In the genomic region with DNA sequence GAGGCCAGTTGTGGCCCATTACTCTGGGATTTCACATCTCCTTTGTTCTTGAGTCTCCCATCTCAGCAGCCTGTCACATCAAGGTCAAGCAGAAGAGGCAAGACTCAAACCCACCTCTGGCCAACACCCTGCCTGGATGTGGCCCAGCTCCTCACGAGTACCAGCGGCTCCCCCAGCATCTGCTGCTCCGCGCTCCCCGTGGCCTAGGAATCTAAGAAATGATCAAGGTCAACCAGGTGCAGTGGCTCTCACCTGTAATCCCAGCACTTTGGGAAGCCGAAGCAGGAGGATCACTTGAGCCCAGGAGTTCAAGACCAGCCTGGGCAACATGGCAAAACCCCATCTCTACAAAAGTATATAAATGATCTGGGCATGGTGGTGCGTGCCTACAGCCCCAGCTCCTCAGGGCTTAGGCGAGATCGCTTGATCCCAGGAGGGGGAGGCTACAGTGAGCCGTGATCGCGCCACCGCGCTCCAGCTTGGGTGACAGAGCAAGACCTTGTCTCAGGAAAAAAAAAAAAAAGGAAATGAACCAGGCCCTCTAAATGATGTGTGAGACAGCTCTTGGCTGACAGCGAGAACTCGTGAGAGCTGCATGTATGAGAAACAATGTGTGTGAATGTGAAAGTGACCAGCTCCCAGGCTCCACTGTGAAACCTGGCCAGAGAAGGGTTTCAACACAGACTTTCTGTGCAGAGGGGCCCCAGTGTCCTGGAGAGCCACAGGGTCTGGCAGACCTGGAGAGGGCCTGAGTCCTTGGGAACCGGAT, we compare ENCODE assay signal across 11 cellular contexts.
DNase-seq lines count a peak whose midpoint lies in the region; ATAC-seq and TF ChIP-seq lines count a peak whose summit lies in the region.
"Had no signal": no experiment of that assay in that cellular context is flagged by ENCODE, and none has a peak within 500 bp of the region (broad histone marks: within the 10 kb centered on the region; RNA-seq: fewer than 3 reads in every experiment).

No MANE protein-coding gene starts in this region.

- no peak for TF ChIP-seq CTCF in AG09309 (IDR thresholded peaks at IDR 0.05; ENCODE audit: control insufficient read depth, insufficient read depth, low read depth, low read length, missing control alignments)
- no peak for TF ChIP-seq CTCF in activated CD8-positive, alpha-beta T cell treated with anti-CD3 and anti-CD28 coated beads for 36 hours (IDR thresholded peaks at IDR 0.05)

- peak; percentile 67 for ATAC-seq in GM19452 (IDR thresholded peaks at IDR 0.05; ENCODE audit: unreplicated experiment)
- no peak for ATAC-seq in GM19455 (IDR thresholded peaks at IDR 0.05; ENCODE audit: unreplicated experiment)
- ATAC-seq in activated CD8-positive, alpha-beta T cell treated with anti-CD3 and anti-CD28 coated beads for 36 hours = no peak

- H3K4me3 Mint-ChIP-seq in activated CD8-positive, alpha-beta T cell treated with anti-CD3 and anti-CD28 coated beads for 36 hours = no peak overlapping the region

- H3K4me3 ChIP-seq in AG09309 (ENCODE audit: control insufficient read depth, low read depth, low read length) = no peak overlapping the region
- H3K4me3 ChIP-seq: SJSA1 had no signal

- H3K27ac Mint-ChIP-seq in activated CD8-positive, alpha-beta T cell treated with anti-CD3 and anti-CD28 coated beads for 36 hours = no peak overlapping the region

- H3K4me1 Mint-ChIP-seq in activated CD8-positive, alpha-beta T cell treated with anti-CD3 and anti-CD28 coated beads for 36 hours (ENCODE audit: low read depth) = peaks cover 2% of the 10 kb centered on the region

- no peaks in the 10 kb centered on the region for H3K27me3 Mint-ChIP-seq in activated CD8-positive, alpha-beta T cell treated with anti-CD3 and anti-CD28 coated beads for 36 hours

- no peaks in the 10 kb centered on the region for H3K9me3 Mint-ChIP-seq in activated CD8-positive, alpha-beta T cell treated with anti-CD3 and anti-CD28 coated beads for 36 hours

- CTCF ChIA-PET in activated CD8-positive, alpha-beta T cell treated with anti-CD3 and anti-CD28 coated beads for 36 hours (lab: Charles Lee) = no interaction called here

- H3K36me3 Mint-ChIP-seq in activated CD8-positive, alpha-beta T cell treated with anti-CD3 and anti-CD28 coated beads for 36 hours (ENCODE audit: low read depth) = peaks cover 2% of the 10 kb centered on the region

- intact Hi-C loops in activated CD8-positive, alpha-beta T cell treated with anti-CD3 and anti-CD28 coated beads for 36 hours (cut with micrococcal nuclease) = no loop called here

- POLR2A ChIA-PET in activated CD8-positive, alpha-beta T cell treated with anti-CD3 and anti-CD28 coated beads for 36 hours (lab: Charles Lee) = no interaction called here

- DNase-seq in AG09309 (ENCODE audit: low read depth) = peak; percentile 64
- peak; percentile 50 for DNase-seq in astrocyte of the hippocampus (ENCODE audit: low read depth, low spot score)
- peak; percentile 49 for DNase-seq in medulla oblongata (ENCODE audit: extremely low spot score)
- DNase-seq in activated CD4-positive, alpha-beta T cell treated with anti-CD3 and anti-CD28 coated beads for 48 hours = no peak
- no peak for DNase-seq in middle frontal gyrus (ENCODE audit: extremely low spot score, low spot score)
- no peak for DNase-seq in activated CD8-positive, alpha-beta T cell treated with anti-CD3 and anti-CD28 coated beads for 36 hours
- DNase-seq: ACHN, NCI-H187 had no signal

Comparison
In these comparisons a context has a peak if more than half of its experiments do, and no peak if none do; other contexts are left out.
1. DNase-seq: peak in AG09309 (single experiment), astrocyte of the hippocampus (single experiment) and medulla oblongata (single experiment); none in activated CD4-positive, alpha-beta T cell treated with anti-CD3 and anti-CD28 coated beads for 48 hours (single experiment), middle frontal gyrus (single experiment) and activated CD8-positive, alpha-beta T cell treated with anti-CD3 and anti-CD28 coated beads for 36 hours (single experiment).